Comparison of ENCODE assay signal across 9 cellular contexts in genomic region chr3:12994607-12995388, GRCh38.
DNase-seq lines count a peak whose midpoint lies in the region; ATAC-seq, FAIRE-seq and TF ChIP-seq lines count a peak whose summit lies in the region.
"Had no signal": no experiment of that assay in that cellular context is flagged by ENCODE, and none has a peak within 500 bp of the region (broad histone marks: within the 10 kb centered on the region; RNA-seq: fewer than 3 reads in every experiment).

No MANE protein-coding gene starts in this region.

- peak overlapping the region; percentile 47 to 79 (median 63) for H3K4me3 ChIP-seq in BLaER1 treated with 17β-estradiol and CSF1 and Interleukin-3, amounts not matched to agents 10 nM and 100 nM
- H3K4me3 ChIP-seq in endothelial cell of umbilical vein (replicated peaks in 1 of 3; ENCODE audit: insufficient read depth in 1 of 3, low read depth in 1 of 3, low read length in 3 of 3) (peak overlapping the region; percentile 30 to 49 (median 41)), mononuclear cell (ENCODE audit: low read length) (peak overlapping the region; percentile 61)

- dilution Hi-C loops in endothelial cell of umbilical vein (cut with MboI; ENCODE audit: extremely low pct_ligation_motif_present, low sequenced_read_pairs), result no loop called here

- CTCF ChIA-PET in activated CD8-positive, alpha-beta memory T cell treated with anti-CD3 and anti-CD28 coated beads, Interleukin-2, amount 10 ng/mL, durations not matched to agents 7 days and 5 days (lab: Charles Lee), result interaction anchor here (0.6 to 8.8 kb wide), 25 partner anchors 9 to 185 kb away, joined by 3 to 120 read pairs (median 5); no protein-coding TSS in a partner anchor
- CTCF ChIA-PET in endothelial cell of umbilical vein (lab: Charles Lee), result interaction anchor here (0.6 to 5.3 kb wide), 37 partner anchors 9 to 432 kb away, joined by 3 to 68 read pairs (median 5); partner anchors contain the start of gene RPL32

- H3K4me1 ChIP-seq in BLaER1 treated with 17β-estradiol and CSF1 and Interleukin-3, amounts not matched to agents 10 nM and 100 nM, result peaks cover 82 to 96% (median 90%) of the 10 kb centered on the region in 10 experiments
- H3K4me1 ChIP-seq in endothelial cell of umbilical vein (ENCODE audit: control insufficient read depth, extremely low read depth, insufficient read depth, low read length), result peaks cover 5% of the 10 kb centered on the region
- H3K4me1 ChIP-seq in mononuclear cell (ENCODE audit: insufficient read depth, low read length), result peaks cover 79% of the 10 kb centered on the region

- peaks cover 0 to 60% (median 10%) of the 10 kb centered on the region in 11 experiments; a peak in 18 of 22 replicates for H3K36me3 ChIP-seq in BLaER1 treated with 17β-estradiol and CSF1 and Interleukin-3, amounts not matched to agents 10 nM and 100 nM
- no peaks in the 10 kb centered on the region for H3K36me3 ChIP-seq in endothelial cell of umbilical vein (ENCODE audit: control insufficient read depth in 2 of 2, extremely low read depth in 1 of 2, insufficient read depth in 2 of 2, low read length in 2 of 2)

- no peak for TF ChIP-seq POLR2A in endothelial cell of umbilical vein (IDR thresholded peaks at IDR 0.05; ENCODE audit: low read depth, low read length)

- DNase-seq in NCI-H82 treated with DMSO at 0.1 percent for 48 hours (lab: John Stamatoyannopoulos, UW; ENCODE audit: unreplicated experiment), result peak; percentile 54
- peak; percentile 88 for DNase-seq in activated CD8-positive, alpha-beta memory T cell treated with anti-CD3 and anti-CD28 coated beads, Interleukin-2, amount 10 ng/mL, durations not matched to agents 7 days and 5 days
- DNase-seq in endothelial cell of umbilical vein (ENCODE audit: low read depth, low spot score), result peak; percentile 79
- DNase-seq in stimulated activated CD8-positive, alpha-beta memory T cell treated with anti-CD3 and anti-CD28 coated beads, Interleukin-2, amount 100 ng/mL, for 1 hour (ENCODE audit: low read depth in 2 of 2), result peak; percentile 68 to 76

- peaks cover 18 to 33% (median 28%) of the 10 kb centered on the region in 11 experiments for H3K27me3 ChIP-seq in BLaER1 treated with 17β-estradiol and CSF1 and Interleukin-3, amounts not matched to agents 10 nM and 100 nM
- peaks cover 8 to 22% of the 10 kb centered on the region in 2 experiments for H3K27me3 ChIP-seq in endothelial cell of umbilical vein (ENCODE audit: control insufficient read depth in 2 of 2, insufficient read depth in 2 of 2, low read length in 2 of 2)
- no peaks in the 10 kb centered on the region for H3K27me3 ChIP-seq in mononuclear cell (ENCODE audit: insufficient read depth, low read length)

- H3K4me3 Mint-ChIP-seq in activated CD8-positive, alpha-beta memory T cell treated with anti-CD3 and anti-CD28 coated beads, Interleukin-2, amount 10 ng/mL, durations not matched to agents 7 days and 5 days, result peak overlapping the region; percentile 92

- no peaks in the 10 kb centered on the region for H3K27me3 Mint-ChIP-seq in activated CD8-positive, alpha-beta memory T cell treated with anti-CD3 and anti-CD28 coated beads, Interleukin-2, amount 10 ng/mL, durations not matched to agents 7 days and 5 days

- POLR2A ChIA-PET in endothelial cell of umbilical vein (lab: Charles Lee), result no interaction called here

- TF ChIP-seq CTCF in endothelial cell of umbilical vein (IDR thresholded peaks at IDR 0.05; ENCODE audit: extremely low read depth in 1 of 2, insufficient read depth in 1 of 2, low read depth in 1 of 2, low read length in 2 of 2), result peak; percentile 95 to 97

- H3K9me3 Mint-ChIP-seq in activated CD8-positive, alpha-beta memory T cell treated with anti-CD3 and anti-CD28 coated beads, Interleukin-2, amount 10 ng/mL, durations not matched to agents 7 days and 5 days (ENCODE audit: low read depth), result no peaks in the 10 kb centered on the region

- ATAC-seq in GM19035 (IDR thresholded peaks at IDR 0.05; ENCODE audit: unreplicated experiment) (peak; percentile 70), HG03354 (IDR thresholded peaks at IDR 0.05; ENCODE audit: poor library complexity, severe bottlenecking, unreplicated experiment) (peak; percentile 79)
- ATAC-seq in activated CD8-positive, alpha-beta memory T cell treated with anti-CD3 and anti-CD28 coated beads, Interleukin-2, amount 10 ng/mL, durations not matched to agents 7 days and 5 days, result peak; percentile 91

- peak overlapping the region; percentile 73 for H3K27ac Mint-ChIP-seq in activated CD8-positive, alpha-beta memory T cell treated with anti-CD3 and anti-CD28 coated beads, Interleukin-2, amount 10 ng/mL, durations not matched to agents 7 days and 5 days

- H3K9ac ChIP-seq in BLaER1 treated with 17β-estradiol and CSF1 and Interleukin-3, amounts not matched to agents 10 nM and 100 nM, result peak overlapping the region; percentile 56 to 81 (median 73)
- peak overlapping the region; percentile 26 for H3K9ac ChIP-seq in endothelial cell of umbilical vein (replicated peaks; ENCODE audit: extremely low read depth, insufficient read depth, low read length)

- peaks cover 22% of the 10 kb centered on the region for H3K4me1 Mint-ChIP-seq in activated CD8-positive, alpha-beta memory T cell treated with anti-CD3 and anti-CD28 coated beads, Interleukin-2, amount 10 ng/mL, durations not matched to agents 7 days and 5 days

- intact Hi-C loops in endothelial cell of umbilical vein (cut with micrococcal nuclease), result loop anchor here (1.0 to 10.0 kb wide), 3 partner anchors 28 to 460 kb away; no protein-coding TSS in a partner anchor

- no TSS peak for BruUV-seq in endothelial cell of umbilical vein (replicated peaks; lab: Mats Ljungman, UMichigan)

- no peaks in the 10 kb centered on the region for H3K9me1 ChIP-seq in endothelial cell of umbilical vein (replicated peaks; ENCODE audit: control insufficient read depth, extremely low read depth, insufficient read depth, low read length)

- H3K36me3 Mint-ChIP-seq in activated CD8-positive, alpha-beta memory T cell treated with anti-CD3 and anti-CD28 coated beads, Interleukin-2, amount 10 ng/mL, durations not matched to agents 7 days and 5 days, result peaks cover 20% of the 10 kb centered on the region

- no peaks in the 10 kb centered on the region for H3K79me2 ChIP-seq in endothelial cell of umbilical vein (ENCODE audit: control insufficient read depth, insufficient read depth, low read length)

- peak; percentile 81 for FAIRE-seq in endothelial cell of umbilical vein (lab: Jason Lieb, UNC)

- H3K9me3 ChIP-seq in BLaER1 treated with 17β-estradiol and CSF1 and Interleukin-3, amounts not matched to agents 10 nM and 100 nM (replicated peaks in 1 of 11), result no peaks in the 10 kb centered on the region
- no peaks in the 10 kb centered on the region for H3K9me3 ChIP-seq in endothelial cell of umbilical vein (replicated peaks; ENCODE audit: control insufficient read depth, insufficient read depth, low read length)
- H3K9me3 ChIP-seq in mononuclear cell (ENCODE audit: low read depth, low read length), result no peaks in the 10 kb centered on the region

- H3K4me2 ChIP-seq in BLaER1 treated with 17β-estradiol and CSF1 and Interleukin-3, amounts not matched to agents 10 nM and 100 nM, result peak overlapping the region; percentile 95 to 100 (median 99)
- H3K4me2 ChIP-seq in endothelial cell of umbilical vein (ENCODE audit: insufficient read depth, low read length), result peak overlapping the region; percentile 62

- H4K20me1 ChIP-seq in BLaER1 treated with 17β-estradiol and CSF1 and Interleukin-3, amounts not matched to agents 10 nM and 100 nM, result peaks cover 49 to 99% (median 82%) of the 10 kb centered on the region in 11 experiments
- H4K20me1 ChIP-seq in endothelial cell of umbilical vein (replicated peaks; ENCODE audit: control insufficient read depth, extremely low read depth, insufficient read depth, low read length), result no peaks in the 10 kb centered on the region

- H2AFZ ChIP-seq in endothelial cell of umbilical vein (ENCODE audit: low read depth, low read length), result peak overlapping the region; percentile 85

- peak overlapping the region; percentile 18 to 70 (median 51); a peak in 18 of 22 replicates for H3K27ac ChIP-seq in BLaER1 treated with 17β-estradiol and CSF1 and Interleukin-3, amounts not matched to agents 10 nM and 100 nM
- no peak overlapping the region for H3K27ac ChIP-seq in endothelial cell of umbilical vein (ENCODE audit: insufficient read depth, low read depth, low read length)
- H3K27ac ChIP-seq: epithelial cell of prostate had no signal

TF ChIP-seq in endothelial cell of umbilical vein, 7 proteins besides CTCF, POLR2A, EP300 and RAD21:
- TF ChIP-seq, protein P1, sequence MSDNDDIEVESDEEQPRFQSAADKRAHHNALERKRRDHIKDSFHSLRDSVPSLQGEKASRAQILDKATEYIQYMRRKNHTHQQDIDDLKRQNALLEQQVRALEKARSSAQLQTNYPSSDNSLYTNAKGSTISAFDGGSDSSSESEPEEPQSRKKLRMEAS (IDR thresholded peaks at IDR 0.05; ENCODE audit: insufficient read depth, insufficient read length), result no peak
- TF ChIP-seq POLR2AphosphoS5 (IDR thresholded peaks at IDR 0.05; ENCODE audit: insufficient read depth, low read depth, low read length), result peak; percentile 61
